Comparison of ENCODE assay signal across 1 cellular context in the genomic region with DNA sequence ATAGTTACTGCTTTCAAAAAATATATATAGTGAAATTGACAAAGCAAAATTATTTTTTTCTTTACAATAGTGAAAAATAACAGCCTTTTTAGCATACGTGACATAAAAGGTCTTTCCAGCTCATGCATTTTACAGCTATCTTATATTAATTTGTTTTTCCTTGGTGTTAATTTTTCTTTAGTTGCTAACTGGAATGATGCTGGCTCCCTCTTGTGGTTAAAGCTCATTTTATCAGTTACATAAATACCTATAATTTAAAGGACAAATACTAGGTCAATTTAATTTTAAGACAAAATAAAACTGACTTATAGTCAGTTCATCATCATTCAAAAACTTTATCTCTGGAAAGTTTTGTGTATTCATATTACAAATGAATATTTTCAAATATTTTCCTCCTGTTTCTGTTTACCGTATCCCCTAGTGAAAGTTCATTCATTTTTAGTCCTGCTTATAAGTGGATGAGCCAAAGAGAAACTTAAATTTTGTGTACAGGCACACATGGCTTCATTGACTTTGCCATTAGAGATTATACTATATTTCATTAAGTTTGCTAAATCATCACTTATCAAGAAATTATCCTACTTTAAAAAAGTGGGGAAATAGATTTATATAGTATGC.
TF ChIP-seq lines count a peak whose summit lies in the region.

No MANE protein-coding gene starts in this region.

TF ChIP-seq in H1, 55 proteins besides CTCF, POLR2A, EP300 and RAD21:
- no peak for TF ChIP-seq RBBP5 (IDR thresholded peaks at IDR 0.05; ENCODE audit: borderline replicate concordance, low read depth, low read length)
- TF ChIP-seq SP1 (IDR thresholded peaks at IDR 0.05; ENCODE audit: low read depth, low read length), result no peak
- TF ChIP-seq SP2 (IDR thresholded peaks at IDR 0.05; ENCODE audit: low read length), result no peak
- TF ChIP-seq SUZ12 (IDR thresholded peaks at IDR 0.05; ENCODE audit: low read length), result no peak
- TF ChIP-seq NRF1 (IDR thresholded peaks at IDR 0.05; ENCODE audit: low read depth, low read length), result no peak
- no peak for TF ChIP-seq CEBPB (IDR thresholded peaks at IDR 0.05; ENCODE audit: low read depth, low read length)
- no peak for TF ChIP-seq GTF2F1 (IDR thresholded peaks at IDR 0.05; ENCODE audit: borderline replicate concordance, low read depth, low read length)
- TF ChIP-seq, protein P1, sequence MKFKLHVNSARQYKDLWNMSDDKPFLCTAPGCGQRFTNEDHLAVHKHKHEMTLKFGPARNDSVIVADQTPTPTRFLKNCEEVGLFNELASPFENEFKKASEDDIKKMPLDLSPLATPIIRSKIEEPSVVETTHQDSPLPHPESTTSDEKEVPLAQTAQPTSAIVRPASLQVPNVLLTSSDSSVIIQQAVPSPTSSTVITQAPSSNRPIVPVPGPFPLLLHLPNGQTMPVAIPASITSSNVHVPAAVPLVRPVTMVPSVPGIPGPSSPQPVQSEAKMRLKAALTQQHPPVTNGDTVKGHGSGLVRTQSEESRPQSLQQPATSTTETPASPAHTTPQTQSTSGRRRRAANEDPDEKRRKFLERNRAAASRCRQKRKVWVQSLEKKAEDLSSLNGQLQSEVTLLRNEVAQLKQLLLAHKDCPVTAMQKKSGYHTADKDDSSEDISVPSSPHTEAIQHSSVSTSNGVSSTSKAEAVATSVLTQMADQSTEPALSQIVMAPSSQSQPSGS (IDR thresholded peaks at IDR 0.05; ENCODE audit: low read length), result no peak
- TF ChIP-seq EZH2 (IDR thresholded peaks at IDR 0.05; ENCODE audit: low read depth, low read length, severe bottlenecking), result no peak
